13 cellular contexts compared by ENCODE assay signal in the genomic region with DNA sequence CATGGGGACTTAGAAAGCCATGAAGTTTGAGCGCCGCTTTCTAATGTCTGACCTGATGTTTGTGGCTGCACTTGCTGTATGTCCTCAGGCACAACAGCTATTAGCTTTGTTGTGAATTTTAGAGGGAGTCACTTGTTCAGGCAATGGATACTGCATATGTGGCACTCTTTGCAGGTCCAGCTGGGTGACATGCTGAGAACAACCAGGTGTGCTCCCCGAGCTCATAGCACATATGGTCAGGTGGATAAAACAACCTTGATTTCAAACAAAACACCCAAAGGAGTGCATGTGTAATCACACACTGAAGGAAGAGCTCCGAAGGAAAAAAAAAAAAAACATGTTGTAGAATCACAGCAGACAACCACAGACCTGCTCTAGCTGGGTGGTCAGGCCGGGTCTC.
"Had no signal": no experiment of that assay in that cellular context is flagged by ENCODE, and none has a peak within 500 bp of the region (broad histone marks: within the 10 kb centered on the region; RNA-seq: fewer than 3 reads in every experiment).

No MANE protein-coding gene starts in this region.

- DNase-seq: activated CD4-positive, alpha-beta T cell treated with anti-CD3 and anti-CD28 coated beads, Interleukin-2, amount 10 ng/mL, durations not matched to agents 24 days and 14 days; activated CD8-positive, alpha-beta memory T cell treated with anti-CD3 and anti-CD28 coated beads for 24 hours; activated naive CD4-positive, alpha-beta T cell treated with anti-CD3 and anti-CD28 coated beads, Interleukin-2, amount 50 U/mL, for 16 hours; adrenal gland; dorsolateral prefrontal cortex; heart right ventricle; islet precursor cell; left ventricle myocardium superior; ovary; retina; thyroid gland; uterus had no signal

- H3K4me3 ChIP-seq: adrenal gland, breast epithelium, ovary, thyroid gland, uterus had no signal
